ENCODE assay signal across 12 cellular contexts in genomic region chr22:20435436-20436308, GRCh38. TPM values are rescaled to one million over a fixed set of nuclear protein-coding genes. Genes with fewer than 3 reads are reported as not detected.
DNase-seq lines count a peak whose midpoint lies in the region; ATAC-seq, FAIRE-seq and TF ChIP-seq lines count a peak whose summit lies in the region.
"Had no signal": no experiment of that assay in that cellular context is flagged by ENCODE, and none has a peak within 500 bp of the region (broad histone marks: within the 10 kb centered on the region; RNA-seq: fewer than 3 reads in every experiment).

No MANE protein-coding gene starts in this region.

- no peak for FAIRE-seq in small intestine (lab: Jason Lieb, UNC)

- peaks cover 0 to 2% (median 0%) of the 10 kb centered on the region in 7 donors for H3K9me3 Mint-ChIP-seq in CD4-positive, CD25-positive, alpha-beta regulatory T cell
- peaks cover 6% of the 10 kb centered on the region for H3K9me3 Mint-ChIP-seq in glutamatergic neuron (ENCODE audit: unreplicated experiment)

- 47% methylated on average over 12 of the region's 12 CpGs for WGBS in prostate gland
- WGBS in small intestine, 3 donors: 49 to 56% (median 52%) methylated on average over 10 to 12 of the region's 12 CpGs

- intact Hi-C loops in prostate gland (cut with DNase I): loop anchor here (5.0 to 10.0 kb wide), 2 partner anchors 62 to 119 kb away; partner anchors contain the start of gene KLHL22

- TF ChIP-seq CTCF in VCaP (conservative IDR thresholded peaks at IDR 0.05): no peak
- TF ChIP-seq CTCF in glutamatergic neuron (IDR thresholded peaks at IDR 0.05; ENCODE audit: partially characterized antibody, unreplicated experiment): no peak
- no peak for TF ChIP-seq CTCF in prostate gland (IDR thresholded peaks at IDR 0.05)

- H3K4me3 Mint-ChIP-seq in CD4-positive, CD25-positive, alpha-beta regulatory T cell: peak overlapping the region; percentile 53 to 63 (median 54)
- peak overlapping the region; percentile 47 for H3K4me3 Mint-ChIP-seq in glutamatergic neuron (ENCODE audit: unreplicated experiment)

- H3K4me3 ChIP-seq in CD4-positive, CD25-positive, alpha-beta regulatory T cell (ENCODE audit: low read depth, low read length): no peak overlapping the region
- peak overlapping the region; percentile 41 to 55 for H3K4me3 ChIP-seq in prostate gland
- peak overlapping the region in 1 of 2 donors; percentile 46 for H3K4me3 ChIP-seq in small intestine (ENCODE audit: low read depth in 1 of 2, low read length in 2 of 2)

- TF ChIP-seq POLR2A in prostate gland (IDR thresholded peaks at IDR 0.05): no peak

- DNase-seq in CD4-positive, CD25-positive, alpha-beta regulatory T cell: no peak
- DNase-seq in glutamatergic neuron (no peak), prostate gland (ENCODE audit: low spot score) (no peak), small intestine (no peak), 8988T (no peak), DMS53 treated with DMSO at 0.1 percent for 48 hours (lab: John Stamatoyannopoulos, UW; ENCODE audit: unreplicated experiment) (no peak), GM03348 (ENCODE audit: low spot score) (no peak)
- DNase-seq: activated CD4-positive, alpha-beta T cell treated with anti-CD3 and anti-CD28 coated beads for 4 hours; effector CD4-positive, alpha-beta T cell; NCI-H510A; stimulated activated CD8-positive, alpha-beta memory T cell treated with anti-CD3 and anti-CD28 coated beads, Interleukin-4, amount 100 ng/mL, for 48 hours had no signal

- peaks cover 2% of the 10 kb centered on the region for H3K36me3 Mint-ChIP-seq in CD4-positive, CD25-positive, alpha-beta regulatory T cell
- H3K36me3 Mint-ChIP-seq in glutamatergic neuron (ENCODE audit: unreplicated experiment): no peaks in the 10 kb centered on the region

- H3K9me3 ChIP-seq in CD4-positive, CD25-positive, alpha-beta regulatory T cell (ENCODE audit: control insufficient read depth in 2 of 2, low read length in 2 of 2): no peaks in the 10 kb centered on the region
- no peaks in the 10 kb centered on the region for H3K9me3 ChIP-seq in prostate gland
- no peaks in the 10 kb centered on the region for H3K9me3 ChIP-seq in small intestine (ENCODE audit: control insufficient read depth, low read depth)

- peaks cover 8% of the 10 kb centered on the region for H3K27me3 ChIP-seq in CD4-positive, CD25-positive, alpha-beta regulatory T cell (ENCODE audit: control insufficient read depth, insufficient read depth, low read length)
- no peaks in the 10 kb centered on the region for H3K27me3 ChIP-seq in prostate gland (replicated peaks; ENCODE audit: insufficient read depth)
- H3K27me3 ChIP-seq in small intestine (ENCODE audit: control insufficient read depth in 2 of 2, insufficient read depth in 2 of 2, low read length in 2 of 2): peaks cover 24 to 38% of the 10 kb centered on the region in 2 donors

- no peak overlapping the region for H3K27ac ChIP-seq in CD4-positive, CD25-positive, alpha-beta regulatory T cell (ENCODE audit: insufficient read depth, low read length, poor library complexity, severe bottlenecking)
- H3K27ac ChIP-seq in VCaP: peak overlapping the region; percentile 79; the same call in 1 of the 2 replicates
- peak overlapping the region in 1 of 2 donors; percentile 79 for H3K27ac ChIP-seq in prostate gland
- no peak overlapping the region for H3K27ac ChIP-seq in small intestine (ENCODE audit: low read depth in 1 of 2, low read length in 1 of 2)

- peaks cover 0 to 34% (median 5%) of the 10 kb centered on the region in 4 donors for H3K4me1 Mint-ChIP-seq in CD4-positive, CD25-positive, alpha-beta regulatory T cell
- H3K4me1 Mint-ChIP-seq in glutamatergic neuron (ENCODE audit: low read depth, unreplicated experiment): peaks cover 8% of the 10 kb centered on the region

- H3K36me3 ChIP-seq in CD4-positive, CD25-positive, alpha-beta regulatory T cell (ENCODE audit: control insufficient read depth, insufficient read depth, low read length): peaks cover under 1% of the 10 kb centered on the region
- H3K36me3 ChIP-seq in prostate gland (no peaks in the 10 kb centered on the region), small intestine (ENCODE audit: control insufficient read depth in 2 of 2, insufficient read depth in 2 of 2, low read length in 2 of 2) (no peaks in the 10 kb centered on the region)

- peaks cover 53% of the 10 kb centered on the region for H3K27me3 Mint-ChIP-seq in CD4-positive, CD25-positive, alpha-beta regulatory T cell
- H3K27me3 Mint-ChIP-seq in glutamatergic neuron (ENCODE audit: unreplicated experiment): peaks cover 24% of the 10 kb centered on the region

- no peak for ATAC-seq in CD4-positive, CD25-positive, alpha-beta regulatory T cell (ENCODE audit: low read depth in 2 of 2)

- H3K4me1 ChIP-seq in CD4-positive, CD25-positive, alpha-beta regulatory T cell (ENCODE audit: control insufficient read depth, insufficient read depth, low read length, poor library complexity, severe bottlenecking): peaks cover 39% of the 10 kb centered on the region
- H3K4me1 ChIP-seq in prostate gland (replicated peaks): peaks cover 13% of the 10 kb centered on the region
- peaks cover 1 to 4% of the 10 kb centered on the region in 2 donors for H3K4me1 ChIP-seq in small intestine (ENCODE audit: control insufficient read depth in 2 of 2, insufficient read depth in 1 of 2, low read depth in 1 of 2, low read length in 1 of 2)

- peak overlapping the region in 1 of 3 donors; percentile 15 for H3K27ac Mint-ChIP-seq in CD4-positive, CD25-positive, alpha-beta regulatory T cell
- no peak overlapping the region for H3K27ac Mint-ChIP-seq in glutamatergic neuron (ENCODE audit: unreplicated experiment)

RNA-seq across cellular contexts. Expression of gene SCARF2, which starts 2.0 kb away (rescaled TPM):
- total RNA-seq in CD4-positive, CD25-positive, alpha-beta regulatory T cell: 6.9 TPM
- polyA plus RNA-seq in CD4-positive, CD25-positive, alpha-beta regulatory T cell: 1 to 10 TPM in 2 of 4 donors, under 1 TPM in 2; 0.70 to 1.8 (median 1.1) TPM
- total RNA-seq in glutamatergic neuron (ENCODE audit: unreplicated experiment) (3.4 TPM), prostate gland (10 to 100 TPM; 12.8 to 28.6 TPM)
- polyA plus RNA-seq in small intestine: 1 to 10 TPM in 1 of 3 donors, under 1 TPM in 2; 0.22 to 2.4 (median 0.54) TPM

RNA-seq across cellular contexts. Expression of gene ZNF74, which starts 41.7 kb away (rescaled TPM):
- total RNA-seq in CD4-positive, CD25-positive, alpha-beta regulatory T cell: 4.1 TPM
- 1 to 10 TPM; 3.4 to 5.9 (median 4.5) TPM for polyA plus RNA-seq in CD4-positive, CD25-positive, alpha-beta regulatory T cell
- total RNA-seq in glutamatergic neuron (ENCODE audit: unreplicated experiment) (50.3 TPM), prostate gland (10 to 100 TPM; 17.0 to 41.6 TPM)
- polyA plus RNA-seq in small intestine: 1 to 10 TPM; 2.5 to 5.4 (median 3.0) TPM

RNA-seq across cellular contexts. Expression of gene KLHL22, which starts 59.9 kb away (rescaled TPM):
- total RNA-seq in CD4-positive, CD25-positive, alpha-beta regulatory T cell: 55.6 TPM
- 10 to 100 TPM; 40.1 to 48.1 (median 42.4) TPM for polyA plus RNA-seq in CD4-positive, CD25-positive, alpha-beta regulatory T cell
- total RNA-seq in glutamatergic neuron (ENCODE audit: unreplicated experiment): 20.2 TPM
- 10 to 100 TPM; 45.1 to 51.3 TPM for total RNA-seq in prostate gland
- 10 to 100 TPM in 1 of 3 donors, 1 to 10 TPM in 2; 5.9 to 10.3 (median 6.9) TPM for polyA plus RNA-seq in small intestine
